ENCODE assay signal across 1 cellular context in the genomic region with DNA sequence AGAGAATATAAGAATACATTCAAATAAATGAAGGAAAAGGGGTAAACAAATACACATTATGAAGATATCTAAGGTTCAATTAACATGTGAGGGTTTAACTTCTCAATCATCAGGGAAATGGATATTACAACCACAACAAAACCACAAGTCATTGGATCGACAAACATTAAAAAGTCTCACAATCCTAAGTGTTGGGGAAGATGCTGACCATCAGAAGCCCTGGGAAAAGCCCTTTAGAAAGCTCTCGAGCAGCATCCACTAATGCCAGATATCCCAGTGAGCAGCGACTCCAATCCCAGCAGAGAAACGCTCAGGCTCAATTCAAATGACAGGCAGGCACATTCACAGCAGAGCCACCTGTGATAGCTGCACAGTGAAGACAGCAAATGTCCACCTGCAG.
TF ChIP-seq lines count a peak whose summit lies in the region.

No MANE protein-coding gene starts in this region.

TF ChIP-seq in H1, 55 proteins besides CTCF, POLR2A, EP300 and RAD21:
- no peak for TF ChIP-seq KDM4A (IDR thresholded peaks at IDR 0.05; ENCODE audit: low read depth, low read length, severe bottlenecking)
- TF ChIP-seq KDM5A (IDR thresholded peaks at IDR 0.05; ENCODE audit: low read length): no peak
- TF ChIP-seq CBX8 (IDR thresholded peaks at IDR 0.05; ENCODE audit: borderline replicate concordance, low read depth, low read length): no peak
- TF ChIP-seq SUZ12 (IDR thresholded peaks at IDR 0.05; ENCODE audit: low read length): no peak
- TF ChIP-seq SP4 (IDR thresholded peaks at IDR 0.05; ENCODE audit: low read length): no peak
